ENCODE assay signal across 19 cellular contexts in genomic region chr2:105391763-105392662, GRCh38. TPM values are rescaled to one million over a fixed set of nuclear protein-coding genes. Genes with fewer than 3 reads are reported as not detected.
A peak's percentile ranks its signal among the peaks of the same experiment; 100 is the strongest.
DNase-seq lines count a peak whose midpoint lies in the region; ATAC-seq and TF ChIP-seq lines count a peak whose summit lies in the region.
"Had no signal": no experiment of that assay in that cellular context is flagged by ENCODE, and none has a peak within 500 bp of the region (broad histone marks: within the 10 kb centered on the region; RNA-seq: fewer than 3 reads in every experiment).

No MANE protein-coding gene starts in this region.

- no peak for TF ChIP-seq EP300 in ovary (IDR thresholded peaks at IDR 0.05)

- H3K9me3 ChIP-seq in AG04450 (ENCODE audit: control insufficient read depth, insufficient read depth, low read length), result no peaks in the 10 kb centered on the region
- H3K9me3 ChIP-seq in ovary, result no peaks in the 10 kb centered on the region
- H3K9me3 ChIP-seq: uterus had no signal

- ATAC-seq in HG03354 (IDR thresholded peaks at IDR 0.05; ENCODE audit: poor library complexity, severe bottlenecking, unreplicated experiment), result no peak

- H3K4me3 ChIP-seq in AG04450 (ENCODE audit: low read depth, low read length) (no peak overlapping the region), ovary (no peak overlapping the region)
- H3K4me3 ChIP-seq: hepatocyte had no signal

- TF ChIP-seq POLR2A in ovary (IDR thresholded peaks at IDR 0.05), result no peak

- H3K27ac ChIP-seq in AG04450 (ENCODE audit: low read depth, low read length) (peak overlapping the region; percentile 82), epithelial cell of prostate (peak overlapping the region; percentile 55), ovary (peak overlapping the region; percentile 86 to 98)
- H3K27ac ChIP-seq: hepatocyte had no signal

- no peak for DNase-seq in AG04450 (ENCODE audit: low read depth, low spot score)
- peak; percentile 68 for DNase-seq in RKO (ENCODE audit: low spot score)
- DNase-seq in epithelial cell of prostate (ENCODE audit: low read depth, low spot score), result no peak
- peak in 2 of 5 donors; percentile 12 to 30 for DNase-seq in ovary
- no peak for DNase-seq in NCI-H1048 (lab: John Stamatoyannopoulos, UW)
- no peak for DNase-seq in NCI-H1105 (lab: John Stamatoyannopoulos, UW)
- no peak for DNase-seq in DMS153 treated with DMSO at 0.1 percent for 48 hours (lab: John Stamatoyannopoulos, UW; ENCODE audit: unreplicated experiment)
- DNase-seq: activated CD4-positive, CD25-positive, alpha-beta regulatory T cell treated with anti-CD3 and anti-CD28 coated beads, Interleukin-2, amount 50 U/mL, for 72 hours; activated effector memory CD4-positive, alpha-beta T cell treated with anti-CD3 and anti-CD28 coated beads, Interleukin-2, amount 50 U/mL, for 16 hours; amniotic stem cell; CD4-positive, alpha-beta T cell; KG1; NCI-H1436 treated with DMSO at 0.1 percent for 48 hours; SHP77 treated with DMSO at 0.1 percent for 48 hours; stimulated activated naive CD4-positive, alpha-beta T cell; T-helper 9 cell; uterus had no signal

- TF ChIP-seq CTCF in AG04450 (IDR thresholded peaks at IDR 0.05; ENCODE audit: low read depth, low read length), result no peak
- no peak for TF ChIP-seq CTCF in ovary (IDR thresholded peaks at IDR 0.05)

- H3K27me3 ChIP-seq in AG04450 (ENCODE audit: control insufficient read depth, insufficient read depth, low read length) (no peaks in the 10 kb centered on the region), ovary (no peaks in the 10 kb centered on the region)
- H3K27me3 ChIP-seq: hepatocyte, uterus had no signal

- CTCF ChIA-PET in AG04450 (lab: Charles Lee), result interaction anchor here (0.8 to 3.5 kb wide), 3 partner anchors 45 to 129 kb away, joined by 5 to 13 read pairs (median 7); no protein-coding TSS in a partner anchor

- 38 to 51% (median 46%) methylated on average over 9 of the region's 9 CpGs for WGBS in ovary, 3 donors

- POLR2A ChIA-PET in AG04450 (lab: Yijun Ruan, JAX), result interaction anchor here (0.7 to 1.8 kb wide), 3 partner anchors 18 to 46 kb away, joined by 3 to 13 read pairs (median 6); no protein-coding TSS in a partner anchor

- intact Hi-C loops in ovary (cut with DNase I), result loop anchor here in 1 of 4 donors (10.0 kb wide), 1 partner anchor 103 kb away; no protein-coding TSS in a partner anchor

- H3K36me3 ChIP-seq in ovary, result no peaks in the 10 kb centered on the region
- H3K36me3 ChIP-seq: uterus had no signal

- H3K4me1 ChIP-seq in ovary (ENCODE audit: insufficient read depth), result peaks cover 27% of the 10 kb centered on the region
- H3K4me1 ChIP-seq: uterus had no signal

RNA-seq across cellular contexts. Expression of gene FHL2, which starts 6.8 kb away (rescaled TPM):
- polyA plus RNA-seq in AG04450 (2011; rRNA removed), result 497 and 555 TPM in 2 replicates
- 400 and 514 TPM in 2 replicates for polyA minus RNA-seq in AG04450 (2011; rRNA and poly(A)+ RNA removed)
- 1,000 to 10,000 TPM in 1 of 7 donors, 100 to 1,000 TPM in 6; 300 to 1,049 (median 495) TPM for total RNA-seq in ovary
- 100 to 1,000 TPM; 320 to 628 TPM for polyA plus RNA-seq in ovary

RNA-seq across cellular contexts. Expression of gene C2orf49, which starts 54.7 kb away (rescaled TPM):
- polyA plus RNA-seq in AG04450 (2011; rRNA removed) (13.7 and 20.3 TPM in 2 replicates), ovary (10 to 100 TPM; 12.6 to 27.2 TPM)
- 9.9 and 11.5 TPM in 2 replicates for polyA minus RNA-seq in AG04450 (2011; rRNA and poly(A)+ RNA removed)
- 10 to 100 TPM; 12.9 to 32.5 (median 20.3) TPM for total RNA-seq in ovary
